18 cellular contexts compared by ENCODE assay signal in the genomic region with DNA sequence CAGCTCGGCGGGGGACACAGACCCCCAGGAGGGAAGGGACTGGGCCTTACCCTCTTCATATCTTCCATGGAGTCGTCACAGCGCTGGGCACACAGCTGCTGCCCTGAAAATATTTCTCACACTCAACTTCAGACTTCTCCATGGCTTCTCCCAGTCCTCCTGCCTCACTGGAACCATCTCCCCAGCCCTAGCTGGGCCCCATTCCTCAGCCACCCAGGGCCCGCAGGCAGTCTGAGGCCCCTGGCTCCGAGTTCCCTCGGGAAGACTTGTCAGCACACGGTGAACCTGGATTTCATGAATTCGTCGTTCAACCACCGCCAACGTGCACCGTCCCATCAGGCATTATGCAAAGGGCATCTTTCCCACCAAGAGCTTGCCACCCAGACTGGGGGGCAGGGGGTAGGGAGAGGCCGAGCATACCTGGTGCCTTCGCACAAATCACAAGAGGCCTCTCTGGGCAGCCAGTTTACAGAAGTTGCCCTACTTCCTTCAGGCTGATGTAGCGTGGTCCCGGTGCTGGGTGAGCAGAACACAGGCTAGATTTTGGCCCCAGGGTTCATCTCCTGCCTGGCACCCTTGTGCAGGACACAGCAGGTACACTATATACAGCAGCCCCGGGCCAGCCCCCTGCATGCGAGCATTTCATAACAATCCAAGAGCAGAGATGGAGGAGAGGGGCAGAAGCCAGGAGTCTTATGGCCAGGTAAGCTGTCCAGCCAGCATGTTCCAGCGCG. TPM values are rescaled to one million over a fixed set of nuclear protein-coding genes. Genes with fewer than 3 reads are reported as not detected.
DNase-seq lines count a peak whose midpoint lies in the region; ATAC-seq, FAIRE-seq and TF ChIP-seq lines count a peak whose summit lies in the region.
"Had no signal": no experiment of that assay in that cellular context is flagged by ENCODE, and none has a peak within 500 bp of the region (broad histone marks: within the 10 kb centered on the region; RNA-seq: fewer than 3 reads in every experiment).

No MANE protein-coding gene starts in this region.

- H3K36me3 ChIP-seq in astrocyte (ENCODE audit: insufficient read depth, low read length) (peaks cover 4% of the 10 kb centered on the region), lower lobe of right lung (no peaks in the 10 kb centered on the region), spleen (no peaks in the 10 kb centered on the region)
- H3K36me3 ChIP-seq: cardiac muscle cell, SJSA1 had no signal

- intact Hi-C loops in lower lobe of right lung (cut with DNase I) = no loop called here
- intact Hi-C loops in spleen (cut with DNase I; ENCODE audit: low total_unique reads) = no loop called here

- H3K79me2 ChIP-seq in astrocyte (ENCODE audit: insufficient read depth, low read length) = peaks cover 48% of the 10 kb centered on the region

- no peak for TF ChIP-seq CTCF in AG04450 (IDR thresholded peaks at IDR 0.05; ENCODE audit: low read depth, low read length)
- no peak for TF ChIP-seq CTCF in astrocyte (IDR thresholded peaks at IDR 0.05; ENCODE audit: insufficient read depth, low read depth, low read length)
- no peak for TF ChIP-seq CTCF in lower lobe of right lung (IDR thresholded peaks at IDR 0.05)
- no peak for TF ChIP-seq CTCF in spleen (IDR thresholded peaks at IDR 0.05 in 8 of 11, conservative IDR thresholded peaks at IDR 0.05 in 3 of 11)

- no peak overlapping the region for H2AFZ ChIP-seq in astrocyte (ENCODE audit: low read depth, low read length)

- peak overlapping the region; percentile 31 for H3K27ac ChIP-seq in AG04450 (ENCODE audit: low read depth, low read length)
- no peak overlapping the region for H3K27ac ChIP-seq in astrocyte (ENCODE audit: low read depth, low read length)
- peak overlapping the region; percentile 56 for H3K27ac ChIP-seq in lower lobe of right lung
- peak overlapping the region in 2 of 8 donors; percentile 23 to 24 for H3K27ac ChIP-seq in spleen
- H3K27ac ChIP-seq: cardiac muscle cell, SJSA1 had no signal

- H4K20me1 ChIP-seq in astrocyte (ENCODE audit: insufficient read depth, low read length) = peaks cover 4% of the 10 kb centered on the region

- no peaks in the 10 kb centered on the region for H3K9me3 Mint-ChIP-seq in astrocyte (ENCODE audit: unreplicated experiment)
- H3K9me3 Mint-ChIP-seq: activated T-helper 17 cell treated with anti-CD3 and anti-CD28 coated beads, Interleukin-2, amount 50 U/mL, for 72 hours; CD8-positive, alpha-beta T cell; stimulated activated effector memory CD8-positive, alpha-beta T cell treated with anti-CD3 and anti-CD28 coated beads, Interleukin-12 subunit alpha, Interleukin-12 subunit beta, amount 100 ng/mL, for 72 hours had no signal

- DNase-seq in AG04450 (ENCODE audit: low read depth, low spot score) (no peak), astrocyte (ENCODE audit: low read depth) (no peak), lower lobe of right lung (no peak), spleen (peak; percentile 55), NOMO-1 (lab: John Stamatoyannopoulos, UW; ENCODE audit: unreplicated experiment in 2 of 2) (no peak), AML-193 (lab: John Stamatoyannopoulos, UW) (no peak), NCI-H2227 treated with DMSO at 0.1 percent for 48 hours (lab: John Stamatoyannopoulos, UW) (no peak), NCI-H1048 (lab: John Stamatoyannopoulos, UW) (no peak)
- DNase-seq: CD8-positive, alpha-beta T cell; effector CD8-positive, alpha-beta T cell; NCI-H1694 treated with DMSO at 0.1 percent for 48 hours; NCI-H510A treated with DMSO at 0.1 percent for 48 hours; stimulated activated CD4-positive, alpha-beta T cell treated with anti-CD3 and anti-CD28 coated beads, Interleukin-12 subunit alpha, Interleukin-12 subunit beta, amount 100 ng/mL, for 4 hours had no signal

- H3K4me2 ChIP-seq in astrocyte (ENCODE audit: low read length) = no peak overlapping the region

- peaks cover 51% of the 10 kb centered on the region for H3K4me1 ChIP-seq in astrocyte (ENCODE audit: insufficient read depth, low read length)
- H3K4me1 ChIP-seq in lower lobe of right lung = peaks cover 64% of the 10 kb centered on the region
- H3K4me1 ChIP-seq in spleen = peaks cover 0 to 34% (median 14%) of the 10 kb centered on the region in 6 donors

- no peak for FAIRE-seq in astrocyte (lab: Jason Lieb, UNC)
- FAIRE-seq: urothelium cell line had no signal

- no peak for TF ChIP-seq POLR2A in spleen (IDR thresholded peaks at IDR 0.05)

- peaks cover 2% of the 10 kb centered on the region for H3K36me3 Mint-ChIP-seq in astrocyte (ENCODE audit: low read depth, unreplicated experiment)
- H3K36me3 Mint-ChIP-seq: CD8-positive, alpha-beta T cell had no signal

- peaks cover 55% of the 10 kb centered on the region for H3K4me1 Mint-ChIP-seq in astrocyte (ENCODE audit: low read depth, unreplicated experiment)

- no peak overlapping the region for H3K4me3 Mint-ChIP-seq in astrocyte (ENCODE audit: unreplicated experiment)
- H3K4me3 Mint-ChIP-seq: activated T-helper 17 cell treated with anti-CD3 and anti-CD28 coated beads, Interleukin-2, amount 50 U/mL, for 72 hours; CD8-positive, alpha-beta T cell; stimulated activated effector memory CD8-positive, alpha-beta T cell treated with anti-CD3 and anti-CD28 coated beads, Interleukin-12 subunit alpha, Interleukin-12 subunit beta, amount 100 ng/mL, for 72 hours had no signal

- CTCF ChIA-PET in AG04450 (lab: Charles Lee) = interaction anchor here (2.0 kb wide), 1 partner anchor 42 kb away, joined by 7 read pairs; no protein-coding TSS in a partner anchor

- H3K9me3 ChIP-seq in AG04450 (ENCODE audit: control insufficient read depth, insufficient read depth, low read length) (no peaks in the 10 kb centered on the region), astrocyte (ENCODE audit: insufficient read depth, low read depth, low read length) (no peaks in the 10 kb centered on the region), lower lobe of right lung (no peaks in the 10 kb centered on the region), spleen (no peaks in the 10 kb centered on the region)
- H3K9me3 ChIP-seq: SJSA1 had no signal

- 87 to 94% (median 92%) methylated on average over 21 of the region's 21 CpGs for WGBS in spleen, 5 donors

- H3K27me3 Mint-ChIP-seq in astrocyte (ENCODE audit: low read depth, unreplicated experiment) = no peaks in the 10 kb centered on the region

- H3K4me3 ChIP-seq in AG04450 (ENCODE audit: low read depth, low read length) (no peak overlapping the region), astrocyte (ENCODE audit: insufficient read depth, low read depth, low read length) (no peak overlapping the region), lower lobe of right lung (no peak overlapping the region), spleen (no peak overlapping the region)
- H3K4me3 ChIP-seq: cardiac muscle cell, SJSA1 had no signal

- H3K9ac ChIP-seq in astrocyte (ENCODE audit: low read length) = no peak overlapping the region

- H3K27ac Mint-ChIP-seq in astrocyte (ENCODE audit: unreplicated experiment) = peak overlapping the region; percentile 83
- H3K27ac Mint-ChIP-seq: activated T-helper 17 cell treated with anti-CD3 and anti-CD28 coated beads, Interleukin-2, amount 50 U/mL, for 72 hours; CD8-positive, alpha-beta T cell; stimulated activated effector memory CD8-positive, alpha-beta T cell treated with anti-CD3 and anti-CD28 coated beads, Interleukin-12 subunit alpha, Interleukin-12 subunit beta, amount 100 ng/mL, for 72 hours had no signal

- POLR2A ChIA-PET in AG04450 (lab: Yijun Ruan, JAX) = interaction anchor here (0.9 kb wide), 1 partner anchor 37 kb away, joined by 3 read pairs; no protein-coding TSS in a partner anchor

- no peak for ATAC-seq in lower lobe of right lung
- ATAC-seq: activated T-helper 17 cell treated with anti-CD3 and anti-CD28 coated beads, Interleukin-2, amount 50 U/mL, for 72 hours; CD8-positive, alpha-beta T cell; stimulated activated effector memory CD8-positive, alpha-beta T cell treated with anti-CD3 and anti-CD28 coated beads, Interleukin-12 subunit alpha, Interleukin-12 subunit beta, amount 100 ng/mL, for 72 hours had no signal

- H3K27me3 ChIP-seq in AG04450 (ENCODE audit: control insufficient read depth, insufficient read depth, low read length) = no peaks in the 10 kb centered on the region
- H3K27me3 ChIP-seq in astrocyte (ENCODE audit: insufficient read depth, low read length) = no peaks in the 10 kb centered on the region
- H3K27me3 ChIP-seq in lower lobe of right lung (ENCODE audit: low read depth) = no peaks in the 10 kb centered on the region
- H3K27me3 ChIP-seq in spleen (replicated peaks in 1 of 7) = peaks cover 0 to 38% (median 0%) of the 10 kb centered on the region in 7 donors
- H3K27me3 ChIP-seq: cardiac muscle cell, SJSA1 had no signal

RNA-seq across cellular contexts. Expression of a gene that starts 44.2 kb away (rescaled TPM):
- polyA plus RNA-seq in AG04450 (2011; rRNA removed) = 44.3 and 61.8 TPM in 2 replicates
- polyA minus RNA-seq in AG04450 (2011; rRNA and poly(A)+ RNA removed) = 45.0 and 60.1 TPM in 2 replicates
- total RNA-seq in astrocyte = 162 and 196 TPM in 2 replicates
- total RNA-seq in lower lobe of right lung = 39.5 TPM
- total RNA-seq in spleen = 10 to 100 TPM in 1 of 7 donors, 1 to 10 TPM in 6; 4.3 to 10.7 (median 6.3) TPM
- 1 to 10 TPM; 3.4 to 6.7 (median 4.2) TPM for polyA plus RNA-seq in spleen
